ENCODE assay signal across 20 cellular contexts in the genomic region with DNA sequence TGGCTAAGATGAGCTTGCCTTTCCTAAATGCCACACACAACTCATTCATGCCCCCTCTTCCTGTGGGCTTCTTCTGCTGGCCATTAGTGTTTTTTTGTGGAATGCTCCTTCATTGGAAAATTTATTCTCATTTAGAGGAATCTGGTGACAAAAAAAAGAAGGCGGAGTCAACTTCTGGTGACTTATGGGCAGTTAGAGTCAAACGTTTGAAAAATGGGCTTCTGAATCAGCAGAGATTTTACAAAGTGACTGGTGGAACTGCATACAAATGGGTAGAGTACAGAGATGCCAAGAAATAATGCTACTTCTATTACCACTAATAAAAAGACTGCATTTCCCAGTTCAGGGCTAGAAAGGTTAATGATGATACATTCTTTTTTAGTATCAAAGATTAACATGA.
DNase-seq lines count a peak whose midpoint lies in the region; ATAC-seq and TF ChIP-seq lines count a peak whose summit lies in the region.
"Had no signal": no experiment of that assay in that cellular context is flagged by ENCODE, and none has a peak within 500 bp of the region (broad histone marks: within the 10 kb centered on the region; RNA-seq: fewer than 3 reads in every experiment).

No MANE protein-coding gene starts in this region.

- H3K79me1 ChIP-seq in mesendoderm (ENCODE audit: low read length) = no peaks in the 10 kb centered on the region

- H3K27me3 ChIP-seq in mesendoderm (ENCODE audit: insufficient read depth, low read length, poor library complexity) (no peaks in the 10 kb centered on the region), GM23338 (ENCODE audit: insufficient read depth) (no peaks in the 10 kb centered on the region)

- H3K56ac ChIP-seq in mesendoderm (ENCODE audit: low read length) = no peak overlapping the region

- H3K36me3 ChIP-seq in mesendoderm (ENCODE audit: control insufficient read depth, insufficient read depth, low read length) (no peaks in the 10 kb centered on the region), GM23338 (ENCODE audit: insufficient read depth) (no peaks in the 10 kb centered on the region)

- TF ChIP-seq CTCF in Calu3 (IDR thresholded peaks at IDR 0.05; ENCODE audit: unreplicated experiment) = no peak
- TF ChIP-seq CTCF in activated B cell treated with CpG ODN at 0.5 μM for 24 hours (IDR thresholded peaks at IDR 0.05) = no peak
- no peak for TF ChIP-seq CTCF in coronary artery (IDR thresholded peaks at IDR 0.05)
- no peak for TF ChIP-seq CTCF in GM23338 (conservative IDR thresholded peaks at IDR 0.05; ENCODE audit: low read depth in 2 of 2)

- POLR2A ChIA-PET in activated B cell treated with CpG ODN at 0.5 μM for 24 hours (lab: Charles Lee) = no interaction called here

- ATAC-seq in activated B cell treated with CpG ODN at 0.5 μM for 24 hours (ENCODE audit: low read depth) (no peak), HG03460 (IDR thresholded peaks at IDR 0.05; ENCODE audit: unreplicated experiment) (no peak), GM23338 (no peak)

- H3K4me2 ChIP-seq in mesendoderm (ENCODE audit: low read length) = no peak overlapping the region
- no peak overlapping the region for H3K4me2 ChIP-seq in GM23338

- H3K79me2 ChIP-seq in mesendoderm (ENCODE audit: control insufficient read depth, insufficient read depth, low read length) (no peaks in the 10 kb centered on the region), GM23338 (replicated peaks; ENCODE audit: insufficient read depth) (no peaks in the 10 kb centered on the region)

- peak overlapping the region; percentile 51 for H3K18ac ChIP-seq in mesendoderm (ENCODE audit: low read length)

- H3K4me1 Mint-ChIP-seq in Calu3 (ENCODE audit: low read depth, unreplicated experiment) = peaks cover 12% of the 10 kb centered on the region
- no peaks in the 10 kb centered on the region for H3K4me1 Mint-ChIP-seq in activated B cell treated with CpG ODN at 0.5 μM for 24 hours
- H3K4me1 Mint-ChIP-seq in GM23338 = peaks cover 4% of the 10 kb centered on the region; the same call in 2 of the 3 replicates

- H3K9me3 Mint-ChIP-seq in Calu3 (ENCODE audit: low read depth, unreplicated experiment) = peaks cover 6% of the 10 kb centered on the region
- no peaks in the 10 kb centered on the region for H3K9me3 Mint-ChIP-seq in activated B cell treated with CpG ODN at 0.5 μM for 24 hours
- H3K9me3 Mint-ChIP-seq in GM23338 = no peaks in the 10 kb centered on the region
- H3K9me3 Mint-ChIP-seq: CD8-positive, alpha-beta memory T cell; IgD-negative memory B cell had no signal

- H3K9ac ChIP-seq in mesendoderm (ENCODE audit: low read length) = no peak overlapping the region

- no peak overlapping the region for H2AFZ ChIP-seq in GM23338

- no peak overlapping the region for H2AK5ac ChIP-seq in mesendoderm (ENCODE audit: low read length)

- H3K23ac ChIP-seq in mesendoderm (ENCODE audit: low read length) = no peak overlapping the region

- no peaks in the 10 kb centered on the region for H3F3A ChIP-seq in GM23338 (replicated peaks; ENCODE audit: low read depth)

- H4K8ac ChIP-seq in mesendoderm (ENCODE audit: low read depth, low read length) = no peak overlapping the region

- H2BK120ac ChIP-seq in mesendoderm (ENCODE audit: low read depth, low read length) = no peak overlapping the region

- WGBS in mesendoderm (ENCODE audit: extremely low coverage, insufficient coverage, low lambda C conversion rate) = no CpG with 5 or more reads among the region's 2 CpGs

- CTCF ChIA-PET in Calu3 (lab: Charles Lee) (interaction anchor here (0.6 to 0.9 kb wide), 2 partner anchors 29 to 41 kb away, joined by 3 to 4 read pairs; no protein-coding TSS in a partner anchor), activated B cell treated with CpG ODN at 0.5 μM for 24 hours (lab: Charles Lee) (no interaction called here)

- no peak overlapping the region for H3K4ac ChIP-seq in mesendoderm (ENCODE audit: low read depth, low read length)

- peaks cover 20% of the 10 kb centered on the region for H3K27me3 Mint-ChIP-seq in Calu3 (ENCODE audit: unreplicated experiment)
- H3K27me3 Mint-ChIP-seq in activated B cell treated with CpG ODN at 0.5 μM for 24 hours = no peaks in the 10 kb centered on the region
- peaks cover 3% of the 10 kb centered on the region for H3K27me3 Mint-ChIP-seq in GM23338 (ENCODE audit: insufficient read depth, low read depth, poor library complexity)
- H3K27me3 Mint-ChIP-seq: CD8-positive, alpha-beta memory T cell; IgD-negative memory B cell had no signal

- H4K20me1 ChIP-seq in GM23338 (replicated peaks; ENCODE audit: insufficient read depth) = no peaks in the 10 kb centered on the region

- H3K4me3 Mint-ChIP-seq in Calu3 (ENCODE audit: low read depth, unreplicated experiment) = no peak overlapping the region
- no peak overlapping the region for H3K4me3 Mint-ChIP-seq in activated B cell treated with CpG ODN at 0.5 μM for 24 hours
- no peak overlapping the region for H3K4me3 Mint-ChIP-seq in GM23338
- H3K4me3 Mint-ChIP-seq: CD8-positive, alpha-beta memory T cell; IgD-negative memory B cell had no signal

- H3K4me1 ChIP-seq in mesendoderm (ENCODE audit: control insufficient read depth, low read depth, low read length) (peaks cover 2% of the 10 kb centered on the region), GM23338 (ENCODE audit: insufficient read depth) (peaks cover 10% of the 10 kb centered on the region)

- H3K27ac Mint-ChIP-seq in Calu3 (ENCODE audit: unreplicated experiment) = peak overlapping the region; percentile 47
- peak overlapping the region; percentile 13 for H3K27ac Mint-ChIP-seq in activated B cell treated with CpG ODN at 0.5 μM for 24 hours
- no peak overlapping the region for H3K27ac Mint-ChIP-seq in GM23338
- H3K27ac Mint-ChIP-seq: IgD-negative memory B cell had no signal

- intact Hi-C loops in Calu3 (cut with micrococcal nuclease; ENCODE audit: unreplicated experiment) = no loop called here
- intact Hi-C loops in activated B cell treated with CpG ODN at 0.5 μM for 24 hours (cut with micrococcal nuclease) = no loop called here

- DNase-seq in A172 (ENCODE audit: low spot score) = peak; percentile 88
- no peak for DNase-seq in Calu3
- no peak for DNase-seq in activated B cell treated with CpG ODN at 0.5 μM for 24 hours
- DNase-seq in mesendoderm = no peak
- no peak for DNase-seq in coronary artery (ENCODE audit: low spot score)
- no peak for DNase-seq in GM23338 (ENCODE audit: low spot score)
- DNase-seq: C1 segment of cervical spinal cord; CD8-positive, alpha-beta memory T cell; DMS79; H7; Karpas-422; MM.1S; NCI-H1092; NCI-H2081; NCI-H510A; NCI-H748 treated with DMSO at 0.1 percent for 48 hours; SHP77 treated with DMSO at 0.1 percent for 48 hours had no signal

- peak overlapping the region; percentile 74 for H2BK15ac ChIP-seq in mesendoderm (replicated peaks; ENCODE audit: low read depth)

- H3K9me2 ChIP-seq in GM23338 (ENCODE audit: insufficient read depth) = 0 out of 2 replicates have a peak, but pooled peaks cover 5% of the 10 kb centered on the region

- no TSS peak for BruUV-seq in Calu3 (replicated peaks; lab: Mats Ljungman, UMichigan)

- H3K36me3 Mint-ChIP-seq in Calu3 (ENCODE audit: insufficient read depth, unreplicated experiment) (no peaks in the 10 kb centered on the region), activated B cell treated with CpG ODN at 0.5 μM for 24 hours (ENCODE audit: low read depth) (peaks cover 73% of the 10 kb centered on the region), GM23338 (ENCODE audit: low read depth) (no peaks in the 10 kb centered on the region)

- no peak overlapping the region for H3K27ac ChIP-seq in mesendoderm (ENCODE audit: low read depth, low read length)
- no peak overlapping the region for H3K27ac ChIP-seq in coronary artery
- H3K27ac ChIP-seq in GM23338 (ENCODE audit: low read depth) = no peak overlapping the region
- H3K27ac ChIP-seq: HL-60 had no signal

- no peak overlapping the region for H2BK5ac ChIP-seq in mesendoderm (ENCODE audit: low read length)

- H4K5ac ChIP-seq in mesendoderm (ENCODE audit: low read length) = no peak overlapping the region

- H3K4me3 ChIP-seq in mesendoderm (ENCODE audit: low read length) = no peak overlapping the region
- no peak overlapping the region for H3K4me3 ChIP-seq in coronary artery
- H3K4me3 ChIP-seq in GM23338 = no peak overlapping the region

TF ChIP-seq in GM23338, 12 proteins besides CTCF, POLR2A, EP300 and RAD21 (continues in another document):
- TF ChIP-seq STAT1 (IDR thresholded peaks at IDR 0.05; ENCODE audit: unreplicated experiment) (no peak), JUNB (IDR thresholded peaks at IDR 0.05; ENCODE audit: unreplicated experiment) (no peak), CREB1 (CRISPR knock-in tag; IDR thresholded peaks at IDR 0.05; ENCODE audit: low read depth) (no peak)
- TF ChIP-seq, protein P1, sequence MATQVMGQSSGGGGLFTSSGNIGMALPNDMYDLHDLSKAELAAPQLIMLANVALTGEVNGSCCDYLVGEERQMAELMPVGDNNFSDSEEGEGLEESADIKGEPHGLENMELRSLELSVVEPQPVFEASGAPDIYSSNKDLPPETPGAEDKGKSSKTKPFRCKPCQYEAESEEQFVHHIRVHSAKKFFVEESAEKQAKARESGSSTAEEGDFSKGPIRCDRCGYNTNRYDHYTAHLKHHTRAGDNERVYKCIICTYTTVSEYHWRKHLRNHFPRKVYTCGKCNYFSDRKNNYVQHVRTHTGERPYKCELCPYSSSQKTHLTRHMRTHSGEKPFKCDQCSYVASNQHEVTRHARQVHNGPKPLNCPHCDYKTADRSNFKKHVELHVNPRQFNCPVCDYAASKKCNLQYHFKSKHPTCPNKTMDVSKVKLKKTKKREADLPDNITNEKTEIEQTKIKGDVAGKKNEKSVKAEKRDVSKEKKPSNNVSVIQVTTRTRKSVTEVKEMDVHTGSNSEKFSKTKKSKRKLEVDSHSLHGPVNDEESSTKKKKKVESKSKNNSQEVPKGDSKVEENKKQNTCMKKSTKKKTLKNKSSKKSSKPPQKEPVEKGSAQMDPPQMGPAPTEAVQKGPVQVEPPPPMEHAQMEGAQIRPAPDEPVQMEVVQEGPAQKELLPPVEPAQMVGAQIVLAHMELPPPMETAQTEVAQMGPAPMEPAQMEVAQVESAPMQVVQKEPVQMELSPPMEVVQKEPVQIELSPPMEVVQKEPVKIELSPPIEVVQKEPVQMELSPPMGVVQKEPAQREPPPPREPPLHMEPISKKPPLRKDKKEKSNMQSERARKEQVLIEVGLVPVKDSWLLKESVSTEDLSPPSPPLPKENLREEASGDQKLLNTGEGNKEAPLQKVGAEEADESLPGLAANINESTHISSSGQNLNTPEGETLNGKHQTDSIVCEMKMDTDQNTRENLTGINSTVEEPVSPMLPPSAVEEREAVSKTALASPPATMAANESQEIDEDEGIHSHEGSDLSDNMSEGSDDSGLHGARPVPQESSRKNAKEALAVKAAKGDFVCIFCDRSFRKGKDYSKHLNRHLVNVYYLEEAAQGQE (IDR thresholded peaks at IDR 0.05; ENCODE audit: unreplicated experiment) = no peak
